In genomic region chr19:5452594-5453565, GRCh38 we compare ENCODE assay signal across 13 cellular contexts. TPM values are rescaled to one million over a fixed set of nuclear protein-coding genes. Genes with fewer than 3 reads are reported as not detected.
DNase-seq lines count a peak whose midpoint lies in the region; TF ChIP-seq lines count a peak whose summit lies in the region.
"Had no signal": no experiment of that assay in that cellular context is flagged by ENCODE, and none has a peak within 500 bp of the region (broad histone marks: within the 10 kb centered on the region; RNA-seq: fewer than 3 reads in every experiment).

No MANE protein-coding gene starts in this region.

- H3K36me3 Mint-ChIP-seq in HFFc6 (ENCODE audit: low read depth), result no peaks in the 10 kb centered on the region
- H3K36me3 Mint-ChIP-seq in glutamatergic neuron (ENCODE audit: unreplicated experiment), result peaks cover 6% of the 10 kb centered on the region
- no peaks in the 10 kb centered on the region for H3K36me3 Mint-ChIP-seq in activated CD4-positive, alpha-beta T cell treated with anti-CD3 and anti-CD28 coated beads, Interleukin-2, amount 10 ng/mL, durations not matched to agents 7 days and 5 days (ENCODE audit: low read depth)
- H3K36me3 Mint-ChIP-seq: naive thymus-derived CD4-positive, alpha-beta T cell had no signal

- DNase-seq in Daoy (ENCODE audit: low read depth) (peak; percentile 58), HFFc6 (peak; percentile 15), SHP77 treated with DMSO at 0.1 percent for 48 hours (lab: John Stamatoyannopoulos, UW) (peak; percentile 53), glutamatergic neuron (peak; percentile 74), AG20443 (ENCODE audit: low spot score) (no peak), ecto neural progenitor cell (ENCODE audit: low spot score) (no peak), cerebellar nuclear complex (lab: John Stamatoyannopoulos, UW) (no peak)
- no peak for DNase-seq in activated CD4-positive, alpha-beta T cell treated with anti-CD3 and anti-CD28 coated beads, Interleukin-2, amount 10 ng/mL, durations not matched to agents 7 days and 5 days
- DNase-seq: DMS79; naive thymus-derived CD4-positive, alpha-beta T cell had no signal

- H3K27ac Mint-ChIP-seq in HFFc6, result no peak overlapping the region
- H3K27ac Mint-ChIP-seq in glutamatergic neuron (ENCODE audit: unreplicated experiment), result peak overlapping the region; percentile 90
- H3K27ac Mint-ChIP-seq in activated CD4-positive, alpha-beta T cell treated with anti-CD3 and anti-CD28 coated beads, Interleukin-2, amount 10 ng/mL, durations not matched to agents 7 days and 5 days, result no peak overlapping the region
- H3K27ac Mint-ChIP-seq: IgD-negative memory B cell; naive thymus-derived CD4-positive, alpha-beta T cell had no signal

- TF ChIP-seq CTCF in HFFc6 (IDR thresholded peaks at IDR 0.05) (no peak), glutamatergic neuron (IDR thresholded peaks at IDR 0.05; ENCODE audit: partially characterized antibody, unreplicated experiment) (no peak)

- H3K4me3 Mint-ChIP-seq in HFFc6 (no peak overlapping the region), glutamatergic neuron (ENCODE audit: unreplicated experiment) (no peak overlapping the region)
- no peak overlapping the region for H3K4me3 Mint-ChIP-seq in activated CD4-positive, alpha-beta T cell treated with anti-CD3 and anti-CD28 coated beads, Interleukin-2, amount 10 ng/mL, durations not matched to agents 7 days and 5 days
- H3K4me3 Mint-ChIP-seq: IgD-negative memory B cell; naive thymus-derived CD4-positive, alpha-beta T cell had no signal

- H3K4me1 Mint-ChIP-seq in HFFc6 (ENCODE audit: low read depth), result peaks cover 3% of the 10 kb centered on the region
- H3K4me1 Mint-ChIP-seq in glutamatergic neuron (ENCODE audit: low read depth, unreplicated experiment), result peaks cover 5% of the 10 kb centered on the region
- no peaks in the 10 kb centered on the region for H3K4me1 Mint-ChIP-seq in activated CD4-positive, alpha-beta T cell treated with anti-CD3 and anti-CD28 coated beads, Interleukin-2, amount 10 ng/mL, durations not matched to agents 7 days and 5 days
- H3K4me1 Mint-ChIP-seq: IgD-negative memory B cell; naive thymus-derived CD4-positive, alpha-beta T cell had no signal

- POLR2A ChIA-PET in activated CD4-positive, alpha-beta T cell treated with anti-CD3 and anti-CD28 coated beads, Interleukin-2, amount 10 ng/mL, durations not matched to agents 7 days and 5 days (lab: Charles Lee), result no interaction called here

- peaks cover 20% of the 10 kb centered on the region for H3K27me3 Mint-ChIP-seq in HFFc6 (ENCODE audit: insufficient read depth)
- peaks cover 7% of the 10 kb centered on the region for H3K27me3 Mint-ChIP-seq in glutamatergic neuron (ENCODE audit: unreplicated experiment)
- no peaks in the 10 kb centered on the region for H3K27me3 Mint-ChIP-seq in activated CD4-positive, alpha-beta T cell treated with anti-CD3 and anti-CD28 coated beads, Interleukin-2, amount 10 ng/mL, durations not matched to agents 7 days and 5 days

- CTCF ChIA-PET in activated CD4-positive, alpha-beta T cell treated with anti-CD3 and anti-CD28 coated beads, Interleukin-2, amount 10 ng/mL, durations not matched to agents 7 days and 5 days (lab: Charles Lee), result interaction anchor here (0.7 kb wide), 1 partner anchor 43 kb away, joined by 4 read pairs; no protein-coding TSS in a partner anchor

- H3K9me3 Mint-ChIP-seq in HFFc6, result no peaks in the 10 kb centered on the region; the same call in 1 of the 2 replicates
- H3K9me3 Mint-ChIP-seq in glutamatergic neuron (ENCODE audit: unreplicated experiment), result peaks cover 10% of the 10 kb centered on the region
- no peaks in the 10 kb centered on the region for H3K9me3 Mint-ChIP-seq in activated CD4-positive, alpha-beta T cell treated with anti-CD3 and anti-CD28 coated beads, Interleukin-2, amount 10 ng/mL, durations not matched to agents 7 days and 5 days
- H3K9me3 Mint-ChIP-seq: IgD-negative memory B cell had no signal

RNA-seq across cellular contexts. Expression of gene ZNRF4, which starts 2.3 kb away (rescaled TPM):
- not detected in 2 replicates for total RNA-seq in Daoy (2014; rRNA removed; shearing (Covaris generic))
- not detected for total RNA-seq in HFFc6 (2021; fragmentation: NEBNext Ultra II Directional; extraction: Animal tissue kit (Norgen Biotek cat#: 25700))
- not detected for total RNA-seq in glutamatergic neuron (ENCODE audit: unreplicated experiment)
- total RNA-seq in activated CD4-positive, alpha-beta T cell treated with anti-CD3 and anti-CD28 coated beads, Interleukin-2, amount 10 ng/mL, durations not matched to agents 7 days and 5 days, result not detected
- total RNA-seq: astrocyte; naive thymus-derived CD4-positive, alpha-beta T cell; smooth muscle cell had no signal

Comparison
In these comparisons a context has a peak if more than half of its experiments do, and no peak if none do; other contexts are left out.
1. DNase-seq: peak in Daoy (single experiment), HFFc6 (single experiment), SHP77 treated with DMSO at 0.1 percent for 48 hours (single experiment) and glutamatergic neuron (single experiment); none in AG20443 (single experiment), ecto neural progenitor cell (single experiment), cerebellar nuclear complex (0 of 2) and activated CD4-positive, alpha-beta T cell treated with anti-CD3 and anti-CD28 coated beads, Interleukin-2, amount 10 ng/mL, durations not matched to agents 7 days and 5 days (single experiment).